In genomic region chr18:36015629-36016028, GRCh38 we compare ENCODE assay signal across 12 cellular contexts. TPM values are rescaled to one million over a fixed set of nuclear protein-coding genes. Genes with fewer than 3 reads are reported as not detected.
DNase-seq lines count a peak whose midpoint lies in the region; ATAC-seq and TF ChIP-seq lines count a peak whose summit lies in the region.
"Had no signal": no experiment of that assay in that cellular context is flagged by ENCODE, and none has a peak within 500 bp of the region (broad histone marks: within the 10 kb centered on the region; RNA-seq: fewer than 3 reads in every experiment).

No MANE protein-coding gene starts in this region.

- H3K4me1 Mint-ChIP-seq in nephron progenitor cell = no peaks in the 10 kb centered on the region
- H3K4me1 Mint-ChIP-seq in activated CD4-positive, alpha-beta memory T cell treated with anti-CD3 and anti-CD28 coated beads, Interleukin-2, amount 10 ng/mL, durations not matched to agents 7 days and 5 days = no peaks in the 10 kb centered on the region

- CTCF ChIA-PET in activated CD4-positive, alpha-beta memory T cell treated with anti-CD3 and anti-CD28 coated beads, Interleukin-2, amount 10 ng/mL, durations not matched to agents 7 days and 5 days (lab: Charles Lee) = interaction anchor here (0.7 to 2.6 kb wide), 4 partner anchors 10 to 269 kb away, joined by 3 to 24 read pairs (median 4); no protein-coding TSS in a partner anchor

- no peaks in the 10 kb centered on the region for H3K9me3 Mint-ChIP-seq in nephron progenitor cell
- no peaks in the 10 kb centered on the region for H3K9me3 Mint-ChIP-seq in activated CD4-positive, alpha-beta memory T cell treated with anti-CD3 and anti-CD28 coated beads, Interleukin-2, amount 10 ng/mL, durations not matched to agents 7 days and 5 days

- no peaks in the 10 kb centered on the region for H3K27me3 Mint-ChIP-seq in nephron progenitor cell (ENCODE audit: low read depth, poor library complexity)
- H3K27me3 Mint-ChIP-seq in activated CD4-positive, alpha-beta memory T cell treated with anti-CD3 and anti-CD28 coated beads, Interleukin-2, amount 10 ng/mL, durations not matched to agents 7 days and 5 days = no peaks in the 10 kb centered on the region

- H3K36me3 Mint-ChIP-seq in nephron progenitor cell (ENCODE audit: low read depth) = no peaks in the 10 kb centered on the region
- H3K36me3 Mint-ChIP-seq in activated CD4-positive, alpha-beta memory T cell treated with anti-CD3 and anti-CD28 coated beads, Interleukin-2, amount 10 ng/mL, durations not matched to agents 7 days and 5 days (ENCODE audit: low read depth) = no peaks in the 10 kb centered on the region

- peak; percentile 22 for DNase-seq in CD1c-positive myeloid dendritic cell (ENCODE audit: extremely low spot score)
- DNase-seq in NCI-H1105 treated with DMSO at 0.1 percent for 48 hours (lab: John Stamatoyannopoulos, UW) = no peak
- DNase-seq in nephron progenitor cell = no peak
- DNase-seq in activated CD4-positive, alpha-beta memory T cell treated with anti-CD3 and anti-CD28 coated beads, Interleukin-2, amount 10 ng/mL, durations not matched to agents 7 days and 5 days = no peak
- DNase-seq in NCI-H2029 treated with DMSO at 0.1 percent for 48 hours (lab: John Stamatoyannopoulos, UW) = no peak
- DNase-seq: erythroblast; NCI-H187; stimulated activated CD4-positive, alpha-beta T cell treated with anti-CD3 and anti-CD28 coated beads, Interleukin-4, amount 100 ng/mL, for 1 hour; tibial artery had no signal

- ATAC-seq in GM19328 (IDR thresholded peaks at IDR 0.05; ENCODE audit: unreplicated experiment) (peak; percentile 84), HG02763 (IDR thresholded peaks at IDR 0.05; ENCODE audit: unreplicated experiment) (peak; percentile 97), HG03520 (IDR thresholded peaks at IDR 0.05; ENCODE audit: unreplicated experiment) (peak; percentile 86)

- no peak overlapping the region for H3K4me3 Mint-ChIP-seq in nephron progenitor cell
- no peak overlapping the region for H3K4me3 Mint-ChIP-seq in activated CD4-positive, alpha-beta memory T cell treated with anti-CD3 and anti-CD28 coated beads, Interleukin-2, amount 10 ng/mL, durations not matched to agents 7 days and 5 days

- H3K27ac Mint-ChIP-seq in nephron progenitor cell = no peak overlapping the region
- H3K27ac Mint-ChIP-seq in activated CD4-positive, alpha-beta memory T cell treated with anti-CD3 and anti-CD28 coated beads, Interleukin-2, amount 10 ng/mL, durations not matched to agents 7 days and 5 days = no peak overlapping the region

- POLR2A ChIA-PET in activated CD4-positive, alpha-beta memory T cell treated with anti-CD3 and anti-CD28 coated beads, Interleukin-2, amount 10 ng/mL, durations not matched to agents 7 days and 5 days (lab: Charles Lee) = no interaction called here

- no peak for TF ChIP-seq CTCF in nephron progenitor cell (IDR thresholded peaks at IDR 0.05)

RNA-seq across cellular contexts. Expression of gene RPRD1A, which starts 51.7 kb away (rescaled TPM):
- 10 to 100 TPM; 25.1 to 27.6 TPM for total RNA-seq in activated CD4-positive, alpha-beta memory T cell treated with anti-CD3 and anti-CD28 coated beads, Interleukin-2, amount 10 ng/mL, durations not matched to agents 7 days and 5 days
